Comparison of ENCODE assay signal across 16 cellular contexts in the genomic region with DNA sequence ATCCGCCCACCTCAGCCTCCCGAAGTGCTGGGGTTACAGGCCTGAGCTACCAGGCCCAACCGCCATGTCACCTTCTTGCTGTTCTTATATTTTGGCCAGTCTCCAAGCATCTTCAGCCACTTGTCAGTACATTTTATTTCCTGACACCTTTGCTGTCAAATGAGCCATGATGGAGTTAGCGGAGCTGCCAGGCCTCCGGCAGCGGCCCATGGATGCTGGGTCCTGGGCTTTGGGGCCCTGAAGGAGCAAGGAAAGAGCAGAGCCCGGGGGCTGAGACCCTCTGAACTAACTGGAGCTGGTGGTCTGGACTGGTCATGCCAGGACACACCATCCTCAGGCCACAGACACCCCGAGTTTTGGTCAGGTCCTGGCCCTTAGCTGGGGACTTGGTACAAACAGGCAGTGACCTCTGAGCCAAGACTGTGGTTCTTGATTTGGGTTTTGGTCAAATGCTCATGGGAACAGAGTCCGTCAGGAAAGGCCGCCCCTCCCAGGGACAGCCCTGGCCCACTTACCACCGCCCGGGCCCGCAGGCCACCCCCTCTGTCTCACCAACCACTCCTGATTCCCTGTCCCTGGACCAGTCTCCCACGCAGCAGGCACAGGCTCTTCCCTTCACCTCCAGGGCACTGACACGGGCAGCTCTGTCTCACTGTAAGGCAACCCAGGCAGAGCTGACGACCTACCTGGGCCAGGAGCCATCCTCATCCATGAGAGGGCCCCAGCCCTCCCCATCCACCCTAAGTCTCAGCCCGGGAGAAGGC. TPM values are rescaled to one million over a fixed set of nuclear protein-coding genes. Genes with fewer than 3 reads are reported as not detected.
"Had no signal": no experiment of that assay in that cellular context is flagged by ENCODE, and none has a peak within 500 bp of the region (broad histone marks: within the 10 kb centered on the region; RNA-seq: fewer than 3 reads in every experiment).

No MANE protein-coding gene starts in this region.

- H3K4me1 ChIP-seq: esophagus squamous epithelium, transverse colon had no signal

- ATAC-seq: activated T-helper 17 cell treated with anti-CD3 and anti-CD28 coated beads, Interleukin-2, amount 50 U/mL, for 72 hours; right cardiac atrium; T-helper 17 cell had no signal

- H3K27me3 ChIP-seq: brain microvascular endothelial cell, transverse colon had no signal

- DNase-seq: activated B cell treated with CpG ODN at 0.5 μM for 24 hours; activated CD4-positive, alpha-beta T cell treated with anti-CD3 and anti-CD28 coated beads, Interleukin-2, amount 10 ng/mL, durations not matched to agents 24 days and 14 days; activated T-cell treated with anti-CD3 and anti-CD28 coated beads for 4 hours; amygdala; brain microvascular endothelial cell; esophagus squamous epithelium; foreskin fibroblast; right cardiac atrium; stimulated activated CD4-positive, alpha-beta T cell treated with anti-CD3 and anti-CD28 coated beads, Interleukin-1b, Interleukin-23, amount 100 ng/mL, for 48 hours; substantia nigra; T-helper 17 cell; transverse colon had no signal

- H3K36me3 Mint-ChIP-seq: activated naive CD8-positive, alpha-beta T cell had no signal

- H3K9me3 Mint-ChIP-seq: activated B cell treated with CpG ODN at 0.5 μM for 24 hours; activated CD4-positive, alpha-beta T cell treated with anti-CD3 and anti-CD28 coated beads, Interleukin-2, amount 10 ng/mL, durations not matched to agents 24 days and 14 days; activated T-helper 17 cell treated with anti-CD3 and anti-CD28 coated beads, Interleukin-2, amount 50 U/mL, for 72 hours had no signal

- H3K36me3 ChIP-seq: brain microvascular endothelial cell, esophagus squamous epithelium, transverse colon had no signal

- H3K4me3 Mint-ChIP-seq: activated B cell treated with CpG ODN at 0.5 μM for 24 hours; activated CD4-positive, alpha-beta T cell treated with anti-CD3 and anti-CD28 coated beads, Interleukin-2, amount 10 ng/mL, durations not matched to agents 24 days and 14 days; activated naive CD8-positive, alpha-beta T cell; activated T-helper 17 cell treated with anti-CD3 and anti-CD28 coated beads, Interleukin-2, amount 50 U/mL, for 72 hours; T-helper 17 cell had no signal

- H3K27ac ChIP-seq: brain microvascular endothelial cell, esophagus squamous epithelium, transverse colon had no signal

- H3K27me3 Mint-ChIP-seq: activated B cell treated with CpG ODN at 0.5 μM for 24 hours; activated CD4-positive, alpha-beta T cell treated with anti-CD3 and anti-CD28 coated beads, Interleukin-2, amount 10 ng/mL, durations not matched to agents 24 days and 14 days; activated naive CD8-positive, alpha-beta T cell; activated T-helper 17 cell treated with anti-CD3 and anti-CD28 coated beads, Interleukin-2, amount 50 U/mL, for 72 hours had no signal

- H3K27ac Mint-ChIP-seq: activated B cell treated with CpG ODN at 0.5 μM for 24 hours; activated CD4-positive, alpha-beta T cell treated with anti-CD3 and anti-CD28 coated beads, Interleukin-2, amount 10 ng/mL, durations not matched to agents 24 days and 14 days; activated naive CD8-positive, alpha-beta T cell; activated T-helper 17 cell treated with anti-CD3 and anti-CD28 coated beads, Interleukin-2, amount 50 U/mL, for 72 hours; T-helper 17 cell had no signal

- H3K4me3 ChIP-seq: esophagus squamous epithelium, transverse colon had no signal

- H3K4me1 Mint-ChIP-seq: activated CD4-positive, alpha-beta T cell treated with anti-CD3 and anti-CD28 coated beads, Interleukin-2, amount 10 ng/mL, durations not matched to agents 24 days and 14 days; activated T-helper 17 cell treated with anti-CD3 and anti-CD28 coated beads, Interleukin-2, amount 50 U/mL, for 72 hours; T-helper 17 cell had no signal

- H3K9me3 ChIP-seq: esophagus squamous epithelium, transverse colon had no signal

RNA-seq across cellular contexts. Expression of gene TNFRSF13B, which starts 42.0 kb away (rescaled TPM):
- total RNA-seq: activated CD4-positive, alpha-beta T cell treated with anti-CD3 and anti-CD28 coated beads, Interleukin-2, amount 10 ng/mL, durations not matched to agents 24 days and 14 days; activated CD8-positive, alpha-beta memory T cell treated with anti-CD3 and anti-CD28 coated beads for 36 hours; activated T-helper 17 cell treated with anti-CD3 and anti-CD28 coated beads, Interleukin-2, amount 50 U/mL, for 72 hours; esophagus squamous epithelium; left lobe of liver; right cardiac atrium had no signal
- polyA plus RNA-seq: right cardiac atrium had no signal
